In the genomic region with DNA sequence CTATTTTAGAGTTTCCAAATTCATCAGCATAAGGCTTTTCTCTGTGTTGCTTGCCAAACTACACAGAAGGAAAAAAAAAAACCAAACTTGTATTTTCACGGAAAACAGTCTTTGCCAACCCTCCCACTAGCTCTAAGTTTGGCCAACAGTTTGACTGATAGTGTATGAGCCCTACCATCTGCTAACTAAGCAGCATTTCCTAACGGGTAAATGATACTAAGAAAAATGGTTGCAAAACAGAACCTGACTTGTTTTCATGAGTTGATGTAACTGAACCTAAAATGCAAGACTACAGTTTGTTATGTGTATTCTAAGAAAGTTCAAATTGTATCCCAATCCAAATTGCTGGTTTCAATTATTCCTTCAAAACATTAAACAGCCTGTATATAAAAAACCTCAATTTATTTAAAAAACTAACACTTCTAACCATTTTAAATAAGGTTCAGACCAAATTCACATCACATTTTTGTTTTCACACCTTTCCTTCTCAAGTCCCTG, we compare ENCODE assay signal across 14 cellular contexts.
A peak's percentile ranks its signal among the peaks of the same experiment; 100 is the strongest.
DNase-seq lines count a peak whose midpoint lies in the region; ATAC-seq and TF ChIP-seq lines count a peak whose summit lies in the region.
"Had no signal": no experiment of that assay in that cellular context is flagged by ENCODE, and none has a peak within 500 bp of the region (broad histone marks: within the 10 kb centered on the region; RNA-seq: fewer than 3 reads in every experiment).

No MANE protein-coding gene starts in this region.

- H3K9ac ChIP-seq in smooth muscle cell (ENCODE audit: low read depth) = no peak overlapping the region

- no peak overlapping the region for H3K4me3 Mint-ChIP-seq in activated CD8-positive, alpha-beta T cell treated with anti-CD3 and anti-CD28 coated beads for 36 hours
- H3K4me3 Mint-ChIP-seq: activated naive CD8-positive, alpha-beta T cell treated with anti-CD3 and anti-CD28 coated beads, Interleukin-2, amount 10 ng/mL, durations not matched to agents 7 days and 5 days had no signal

- H3K4me1 Mint-ChIP-seq in activated CD8-positive, alpha-beta T cell treated with anti-CD3 and anti-CD28 coated beads for 36 hours (ENCODE audit: low read depth) = no peaks in the 10 kb centered on the region

- no peaks in the 10 kb centered on the region for H3K79me2 ChIP-seq in smooth muscle cell (ENCODE audit: low read depth)

- H4K20me1 ChIP-seq in smooth muscle cell (ENCODE audit: low read depth) = no peaks in the 10 kb centered on the region

- H3K9me3 ChIP-seq in Panc1 (ENCODE audit: control insufficient read depth, insufficient read depth, low read depth, low read length) (peaks cover 8% of the 10 kb centered on the region; the same call in 1 of the 2 replicates), smooth muscle cell (replicated peaks; ENCODE audit: low read depth) (no peaks in the 10 kb centered on the region), BE2C (no peaks in the 10 kb centered on the region)
- H3K9me3 ChIP-seq: gastrocnemius medialis had no signal

- 14% methylated on average over 2 of the region's 2 CpGs for WGBS in smooth muscle cell (ENCODE audit: low lambda C conversion rate)

- no peak overlapping the region for H3K4me3 ChIP-seq in Panc1 (ENCODE audit: low read depth in 2 of 2, low read length in 2 of 2)
- H3K4me3 ChIP-seq in smooth muscle cell = no peak overlapping the region
- no peak overlapping the region for H3K4me3 ChIP-seq in BE2C (ENCODE audit: low read depth, low read length)
- H3K4me3 ChIP-seq: gastrocnemius medialis, SJSA1 had no signal

- POLR2A ChIA-PET in Panc1 (lab: Charles Lee) = interaction anchor here (0.7 kb wide), 1 partner anchor 9 kb away, joined by 4 read pairs; no protein-coding TSS in a partner anchor
- POLR2A ChIA-PET in activated CD8-positive, alpha-beta T cell treated with anti-CD3 and anti-CD28 coated beads for 36 hours (lab: Charles Lee) = no interaction called here

- DNase-seq in GF-D8 (lab: John Stamatoyannopoulos, UW) (peak; percentile 96), Panc1 (ENCODE audit: low read depth, low spot score) (peak; percentile 22), fibroblast of the conjunctiva (ENCODE audit: low read depth) (peak; percentile 71), smooth muscle cell (lab: John Stamatoyannopoulos, UW; ENCODE audit: unreplicated experiment) (no peak), NOMO-1 (lab: John Stamatoyannopoulos, UW; ENCODE audit: unreplicated experiment in 2 of 2) (no peak), BE2C (no peak), inferior parietal cortex (ENCODE audit: extremely low spot score) (no peak)
- no peak for DNase-seq in activated CD8-positive, alpha-beta T cell treated with anti-CD3 and anti-CD28 coated beads for 36 hours
- DNase-seq: activated CD4-positive, alpha-beta T cell treated with anti-CD3 and anti-CD28 coated beads, Interleukin-2, amount 50 U/mL, for 1 hour; activated naive CD8-positive, alpha-beta T cell treated with anti-CD3 and anti-CD28 coated beads, Interleukin-2, amount 10 ng/mL, durations not matched to agents 7 days and 5 days; DND-41; gastrocnemius medialis; NCI-H2107 had no signal

- TF ChIP-seq CTCF in Panc1 (IDR thresholded peaks at IDR 0.05) (no peak), smooth muscle cell (IDR thresholded peaks at IDR 0.05; ENCODE audit: borderline replicate concordance, insufficient read depth, poor library complexity, severe bottlenecking) (no peak), BE2C (IDR thresholded peaks at IDR 0.05; ENCODE audit: low read depth, low read length) (no peak)
- TF ChIP-seq CTCF in activated CD8-positive, alpha-beta T cell treated with anti-CD3 and anti-CD28 coated beads for 36 hours (IDR thresholded peaks at IDR 0.05) = no peak

- peaks cover 5% of the 10 kb centered on the region for H3F3A ChIP-seq in smooth muscle cell (ENCODE audit: low read depth)

- H3K36me3 ChIP-seq in Panc1 (ENCODE audit: control insufficient read depth, insufficient read depth, low read length) (no peaks in the 10 kb centered on the region), smooth muscle cell (ENCODE audit: low read depth) (no peaks in the 10 kb centered on the region), BE2C (no peaks in the 10 kb centered on the region)
- H3K36me3 ChIP-seq: gastrocnemius medialis, SJSA1 had no signal

- no peak overlapping the region for H3K27ac Mint-ChIP-seq in activated CD8-positive, alpha-beta T cell treated with anti-CD3 and anti-CD28 coated beads for 36 hours
- H3K27ac Mint-ChIP-seq: activated naive CD8-positive, alpha-beta T cell treated with anti-CD3 and anti-CD28 coated beads, Interleukin-2, amount 10 ng/mL, durations not matched to agents 7 days and 5 days had no signal

- no TSS peak for BruUV-seq in Panc1 (replicated peaks; lab: Mats Ljungman, UMichigan)

- H3K27me3 ChIP-seq in Panc1 (ENCODE audit: control insufficient read depth, insufficient read depth, low read length) (no peaks in the 10 kb centered on the region), smooth muscle cell (ENCODE audit: low read depth) (no peaks in the 10 kb centered on the region), BE2C (no peaks in the 10 kb centered on the region)
- H3K27me3 ChIP-seq: gastrocnemius medialis, SJSA1 had no signal

- no peaks in the 10 kb centered on the region for H3K9me3 Mint-ChIP-seq in activated CD8-positive, alpha-beta T cell treated with anti-CD3 and anti-CD28 coated beads for 36 hours

- CTCF ChIA-PET in Panc1 (lab: Charles Lee) = interaction anchor here (0.5 to 1.0 kb wide), 2 partner anchors 68 to 104 kb away, joined by 8 to 11 read pairs; no protein-coding TSS in a partner anchor
- CTCF ChIA-PET in activated CD8-positive, alpha-beta T cell treated with anti-CD3 and anti-CD28 coated beads for 36 hours (lab: Charles Lee) = no interaction called here

- H3K36me3 Mint-ChIP-seq in activated CD8-positive, alpha-beta T cell treated with anti-CD3 and anti-CD28 coated beads for 36 hours (ENCODE audit: low read depth) = no peaks in the 10 kb centered on the region
- H3K36me3 Mint-ChIP-seq: activated naive CD8-positive, alpha-beta T cell treated with anti-CD3 and anti-CD28 coated beads, Interleukin-2, amount 10 ng/mL, durations not matched to agents 7 days and 5 days had no signal

- peak overlapping the region; percentile 32 for H3K4me2 ChIP-seq in smooth muscle cell

- ATAC-seq in Panc1 = 0 out of 2 replicates have a peak, but pooled peaks have one; percentile 18
- no peak for ATAC-seq in activated CD8-positive, alpha-beta T cell treated with anti-CD3 and anti-CD28 coated beads for 36 hours
- ATAC-seq: gastrocnemius medialis had no signal

- H3K27ac ChIP-seq in Panc1 (ENCODE audit: low read length) (peak overlapping the region; percentile 99), smooth muscle cell (ENCODE audit: low read depth) (peak overlapping the region; percentile 77)
- H3K27ac ChIP-seq: gastrocnemius medialis, SJSA1 had no signal

- in situ Hi-C loops in Panc1 (cut with HindIII; ENCODE audit: low pct_unique_long_range_greater_than_20kb, low sequenced_read_pairs) = no loop called here

- no peaks in the 10 kb centered on the region for H3K27me3 Mint-ChIP-seq in activated CD8-positive, alpha-beta T cell treated with anti-CD3 and anti-CD28 coated beads for 36 hours

- no peak overlapping the region for H2AFZ ChIP-seq in smooth muscle cell (ENCODE audit: low read depth)

- peaks cover 36% of the 10 kb centered on the region for H3K4me1 ChIP-seq in Panc1 (ENCODE audit: control insufficient read depth, insufficient read depth, low read length)
- no peaks in the 10 kb centered on the region for H3K4me1 ChIP-seq in smooth muscle cell (ENCODE audit: low read depth)
- H3K4me1 ChIP-seq in BE2C = peaks cover 4% of the 10 kb centered on the region

- intact Hi-C loops in Panc1 (cut with micrococcal nuclease; ENCODE audit: unreplicated experiment) = no loop called here
- intact Hi-C loops in activated CD8-positive, alpha-beta T cell treated with anti-CD3 and anti-CD28 coated beads for 36 hours (cut with micrococcal nuclease) = no loop called here

Comparison
In these comparisons a context has a peak if more than half of its experiments do, and no peak if none do; other contexts are left out.
1. DNase-seq: peak in GF-D8 (single experiment), Panc1 (single experiment) and fibroblast of the conjunctiva (single experiment); none in smooth muscle cell (single experiment), NOMO-1 (0 of 2), BE2C (single experiment), inferior parietal cortex (single experiment) and activated CD8-positive, alpha-beta T cell treated with anti-CD3 and anti-CD28 coated beads for 36 hours (single experiment).